ENCODE assay signal across 14 cellular contexts in the genomic region with DNA sequence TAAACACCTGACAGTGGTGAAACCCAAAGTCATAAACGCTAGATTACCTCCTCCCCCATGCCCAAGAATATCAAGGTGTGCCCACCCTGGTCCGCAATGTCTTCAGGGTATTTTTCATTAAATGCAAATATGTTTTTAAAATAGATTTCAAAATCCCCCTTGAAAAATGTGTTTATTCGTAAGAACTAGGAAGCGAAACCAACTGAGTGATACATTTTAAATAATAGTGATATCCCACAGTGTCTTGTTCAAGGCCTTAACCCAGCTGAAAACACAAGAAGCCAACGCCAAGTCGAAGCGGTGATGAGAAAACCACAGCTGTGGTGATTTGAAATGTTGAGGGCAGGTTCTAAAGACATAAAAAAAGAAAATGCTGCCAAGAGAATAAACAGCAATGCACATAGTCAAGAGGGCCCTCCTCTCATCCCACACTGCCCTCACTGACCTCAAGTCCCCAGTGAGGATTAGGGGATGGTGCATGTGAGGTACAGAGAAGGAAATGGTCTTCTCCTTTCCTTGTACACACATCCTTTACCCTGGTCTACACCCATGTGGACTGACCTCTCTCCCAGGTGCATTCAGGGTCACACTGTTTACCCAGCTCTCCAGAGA. TPM values are rescaled to one million over a fixed set of nuclear protein-coding genes. Genes with fewer than 3 reads are reported as not detected.
DNase-seq lines count a peak whose midpoint lies in the region; ATAC-seq and TF ChIP-seq lines count a peak whose summit lies in the region.
"Had no signal": no experiment of that assay in that cellular context is flagged by ENCODE, and none has a peak within 500 bp of the region (broad histone marks: within the 10 kb centered on the region; RNA-seq: fewer than 3 reads in every experiment).

No MANE protein-coding gene starts in this region.

- H3K4me3 Mint-ChIP-seq in neural progenitor cell, result no peak overlapping the region

- ATAC-seq in GM18499 (IDR thresholded peaks at IDR 0.05; ENCODE audit: insufficient read depth, unreplicated experiment) (peak; percentile 51), GM21367 (IDR thresholded peaks at IDR 0.05; ENCODE audit: unreplicated experiment) (peak; percentile 44), HG03159 (IDR thresholded peaks at IDR 0.05; ENCODE audit: unreplicated experiment) (peak; percentile 63)
- ATAC-seq: HCT116 had no signal

- no peaks in the 10 kb centered on the region for H3F3A ChIP-seq in neural progenitor cell (ENCODE audit: low read depth)

- H3K27me3 Mint-ChIP-seq in neural progenitor cell (ENCODE audit: insufficient read depth, low read depth), result peaks cover 2% of the 10 kb centered on the region

- no peaks in the 10 kb centered on the region for H4K20me1 ChIP-seq in neural progenitor cell (ENCODE audit: low read depth)

- H3K4me1 ChIP-seq in neural progenitor cell, result no peaks in the 10 kb centered on the region
- H3K4me1 ChIP-seq: transverse colon had no signal

- no peak overlapping the region for H3K4me2 ChIP-seq in neural progenitor cell
- H3K4me2 ChIP-seq: hepatocyte had no signal

- H3K27me3 ChIP-seq in neural progenitor cell, result no peaks in the 10 kb centered on the region
- H3K27me3 ChIP-seq: transverse colon had no signal

- no peaks in the 10 kb centered on the region for H3K36me3 ChIP-seq in neural progenitor cell
- H3K36me3 ChIP-seq: transverse colon had no signal

- TF ChIP-seq CTCF in neural progenitor cell (IDR thresholded peaks at IDR 0.05), result no peak

- no peak overlapping the region for H3K4me3 ChIP-seq in neural progenitor cell
- H3K4me3 ChIP-seq: hepatocyte, transverse colon had no signal

- peaks cover 4% of the 10 kb centered on the region for H3K9me3 Mint-ChIP-seq in neural progenitor cell
- H3K9me3 Mint-ChIP-seq: nephron progenitor cell had no signal

- no peaks in the 10 kb centered on the region for H3K9me3 ChIP-seq in neural progenitor cell (ENCODE audit: low read depth)
- H3K9me3 ChIP-seq: transverse colon had no signal

- peak; percentile 36 for DNase-seq in central memory CD4-positive, alpha-beta T cell
- DNase-seq in NCI-H82 treated with DMSO at 0.1 percent for 48 hours (lab: John Stamatoyannopoulos, UW; ENCODE audit: unreplicated experiment) (no peak), RKO (ENCODE audit: low spot score) (no peak), neural progenitor cell (ENCODE audit: low spot score) (no peak), inferior parietal cortex (ENCODE audit: extremely low spot score) (no peak)
- DNase-seq: DMS 273 treated with DMSO at 0.1 percent for 48 hours, nephron progenitor cell, SHP77 treated with DMSO at 0.1 percent for 48 hours, transverse colon had no signal

- peaks cover 3% of the 10 kb centered on the region for H3K36me3 Mint-ChIP-seq in neural progenitor cell

- no peak overlapping the region for H2AFZ ChIP-seq in neural progenitor cell (replicated peaks)
- H2AFZ ChIP-seq: hepatocyte had no signal

- H3K4me1 Mint-ChIP-seq in neural progenitor cell, result peaks cover under 1% of the 10 kb centered on the region

- no peak overlapping the region for H3K9ac ChIP-seq in neural progenitor cell

- H3K27ac ChIP-seq in neural progenitor cell, result no peak overlapping the region
- H3K27ac ChIP-seq: hepatocyte, transverse colon had no signal

- no peaks in the 10 kb centered on the region for H3K79me2 ChIP-seq in neural progenitor cell (ENCODE audit: low read depth)
- H3K79me2 ChIP-seq: hepatocyte had no signal

- H3K27ac Mint-ChIP-seq in neural progenitor cell, result no peak overlapping the region

RNA-seq across cellular contexts. Expression of a gene that starts 25.5 kb away (rescaled TPM):
- 0.03 and 0.41 TPM in 2 replicates for total RNA-seq in neural progenitor cell (ENCODE audit: low replicate concordance)
- total RNA-seq: hepatocyte, transverse colon had no signal

RNA-seq across cellular contexts. Expression of a gene that starts 49.6 kb away (rescaled TPM):
- 0.03 TPM in 1 of 2 replicates, not detected in the other for total RNA-seq in neural progenitor cell (ENCODE audit: low replicate concordance)
